12 cellular contexts compared by ENCODE assay signal in genomic region chr3:93843981-93844380, GRCh38.
DNase-seq lines count a peak whose midpoint lies in the region; ATAC-seq, FAIRE-seq and TF ChIP-seq lines count a peak whose summit lies in the region.
"Had no signal": no experiment of that assay in that cellular context is flagged by ENCODE, and none has a peak within 500 bp of the region (broad histone marks: within the 10 kb centered on the region; RNA-seq: fewer than 3 reads in every experiment).

No MANE protein-coding gene starts in this region.

- H3K4me2 ChIP-seq in endothelial cell of umbilical vein (ENCODE audit: insufficient read depth, low read length) (no peak overlapping the region), neuronal stem cell (ENCODE audit: insufficient read depth, low read length, poor library complexity, severe bottlenecking) (no peak overlapping the region)

- H3K9me3 ChIP-seq in endothelial cell of umbilical vein (replicated peaks; ENCODE audit: control insufficient read depth, insufficient read depth, low read length) (no peaks in the 10 kb centered on the region), neuronal stem cell (replicated peaks in 1 of 2; ENCODE audit: control insufficient read depth in 2 of 2, insufficient read depth in 1 of 2, low read depth in 1 of 2, low read length in 2 of 2) (no peaks in the 10 kb centered on the region)

- H3K27me3 ChIP-seq in BJ (ENCODE audit: control insufficient read depth, insufficient read depth, low read length), result no peaks in the 10 kb centered on the region
- no peaks in the 10 kb centered on the region for H3K27me3 ChIP-seq in endothelial cell of umbilical vein (ENCODE audit: control insufficient read depth in 2 of 2, insufficient read depth in 2 of 2, low read length in 2 of 2)
- H3K27me3 ChIP-seq in neuronal stem cell (ENCODE audit: control insufficient read depth in 3 of 3, insufficient read depth in 3 of 3, low read depth in 1 of 3, low read length in 3 of 3), result no peaks in the 10 kb centered on the region
- H3K27me3 ChIP-seq: heart left ventricle had no signal

- DNase-seq in BJ (ENCODE audit: low read depth) (peak; percentile 43), NCI-H226 (peak; percentile 90), endothelial cell of umbilical vein (ENCODE audit: low read depth, low spot score) (peak; percentile 25), neuronal stem cell (ENCODE audit: low spot score) (no peak), midbrain (lab: John Stamatoyannopoulos, UW) (no peak), germinal center (ENCODE audit: low spot score) (no peak)
- DNase-seq in natural killer cell treated with Interleukin-12 subunit alpha and Interleukin-12 subunit beta and Interleukin-15 and Interleukin-18, amount 100 ng/mL, for 72 hours (ENCODE audit: low spot score), result no peak
- DNase-seq: activated B cell treated with CpG ODN at 0.5 μM for 24 hours, heart left ventricle, natural killer cell had no signal

- no peak overlapping the region for H3K23ac ChIP-seq in neuronal stem cell (ENCODE audit: low read depth, low read length, poor library complexity)

- BruUV-seq in endothelial cell of umbilical vein (replicated peaks; lab: Mats Ljungman, UMichigan), result no TSS peak

- H4K20me1 ChIP-seq in endothelial cell of umbilical vein (replicated peaks; ENCODE audit: control insufficient read depth, extremely low read depth, insufficient read depth, low read length), result no peaks in the 10 kb centered on the region

- POLR2A ChIA-PET in BJ (lab: Charles Lee), result no interaction called here
- POLR2A ChIA-PET in endothelial cell of umbilical vein (lab: Charles Lee), result no interaction called here

- H2AK5ac ChIP-seq in neuronal stem cell (ENCODE audit: low read depth, low read length), result no peak overlapping the region

- no peak overlapping the region for H2BK5ac ChIP-seq in neuronal stem cell (ENCODE audit: low read length)

- no peak overlapping the region for H3K4me3 Mint-ChIP-seq in natural killer cell treated with Interleukin-12 subunit alpha and Interleukin-12 subunit beta and Interleukin-15 and Interleukin-18, amount 100 ng/mL, for 72 hours
- H3K4me3 Mint-ChIP-seq: activated B cell treated with CpG ODN at 0.5 μM for 24 hours, natural killer cell, type B pancreatic cell had no signal

- peaks cover 2% of the 10 kb centered on the region for H3K4me1 ChIP-seq in endothelial cell of umbilical vein (ENCODE audit: control insufficient read depth, extremely low read depth, insufficient read depth, low read length)
- H3K4me1 ChIP-seq in neuronal stem cell (ENCODE audit: control insufficient read depth in 2 of 2, insufficient read depth in 1 of 2, low read depth in 1 of 2, low read length in 2 of 2), result no peaks in the 10 kb centered on the region

- WGBS in neuronal stem cell (ENCODE audit: extremely low coverage in 2 of 2, insufficient read length in 2 of 2, insufficient replicate concordance in 1 of 2), 2 donors, result no CpG with 5 or more reads among the region's 5 CpGs

- H4K8ac ChIP-seq in neuronal stem cell (ENCODE audit: low read depth, low read length), result no peak overlapping the region

- H3K27ac Mint-ChIP-seq in natural killer cell treated with Interleukin-12 subunit alpha and Interleukin-12 subunit beta and Interleukin-15 and Interleukin-18, amount 100 ng/mL, for 72 hours, result no peak overlapping the region
- H3K27ac Mint-ChIP-seq: activated B cell treated with CpG ODN at 0.5 μM for 24 hours, natural killer cell, type B pancreatic cell had no signal

- no peaks in the 10 kb centered on the region for H3K27me3 Mint-ChIP-seq in natural killer cell treated with Interleukin-12 subunit alpha and Interleukin-12 subunit beta and Interleukin-15 and Interleukin-18, amount 100 ng/mL, for 72 hours
- H3K27me3 Mint-ChIP-seq: activated B cell treated with CpG ODN at 0.5 μM for 24 hours, type B pancreatic cell had no signal

- H3K9ac ChIP-seq in endothelial cell of umbilical vein (replicated peaks; ENCODE audit: extremely low read depth, insufficient read depth, low read length), result no peak overlapping the region
- no peak overlapping the region for H3K9ac ChIP-seq in neuronal stem cell (ENCODE audit: low read depth, low read length, poor library complexity)

- H3K4me3 ChIP-seq in BJ (ENCODE audit: low read depth, low read length) (no peak overlapping the region), endothelial cell of umbilical vein (replicated peaks in 1 of 3; ENCODE audit: insufficient read depth in 1 of 3, low read depth in 1 of 3, low read length in 3 of 3) (no peak overlapping the region), neuronal stem cell (ENCODE audit: low read length in 2 of 2) (no peak overlapping the region)
- H3K4me3 ChIP-seq: heart left ventricle had no signal

- no peak for ATAC-seq in natural killer cell treated with Interleukin-12 subunit alpha and Interleukin-12 subunit beta and Interleukin-15 and Interleukin-18, amount 100 ng/mL, for 72 hours
- ATAC-seq in GM18873 (IDR thresholded peaks at IDR 0.05; ENCODE audit: low FRiP score, unreplicated experiment), result no peak
- ATAC-seq: natural killer cell had no signal

- H3K27ac ChIP-seq in endothelial cell of umbilical vein (ENCODE audit: insufficient read depth, low read depth, low read length) (no peak overlapping the region), neuronal stem cell (replicated peaks; ENCODE audit: low read length) (no peak overlapping the region)
- H3K27ac ChIP-seq: heart left ventricle had no signal

- H3K9me1 ChIP-seq in endothelial cell of umbilical vein (replicated peaks; ENCODE audit: control insufficient read depth, extremely low read depth, insufficient read depth, low read length), result no peaks in the 10 kb centered on the region

- no peaks in the 10 kb centered on the region for H3K79me2 ChIP-seq in endothelial cell of umbilical vein (ENCODE audit: control insufficient read depth, insufficient read depth, low read length)

- dilution Hi-C loops in endothelial cell of umbilical vein (cut with MboI; ENCODE audit: extremely low pct_ligation_motif_present, low sequenced_read_pairs), result no loop called here

- CTCF ChIA-PET in BJ (lab: Yijun Ruan, JAX) (no interaction called here), endothelial cell of umbilical vein (lab: Charles Lee) (no interaction called here)

- H3K18ac ChIP-seq in neuronal stem cell (ENCODE audit: low read length), result no peak overlapping the region

- no peaks in the 10 kb centered on the region for H3K36me3 ChIP-seq in BJ (ENCODE audit: control insufficient read depth, insufficient read depth, low read length)
- H3K36me3 ChIP-seq in endothelial cell of umbilical vein (ENCODE audit: control insufficient read depth in 2 of 2, extremely low read depth in 1 of 2, insufficient read depth in 2 of 2, low read length in 2 of 2), result no peaks in the 10 kb centered on the region
- H3K36me3 ChIP-seq in neuronal stem cell (replicated peaks in 1 of 2; ENCODE audit: control insufficient read depth in 2 of 2, insufficient read depth in 2 of 2, low read length in 2 of 2), result no peaks in the 10 kb centered on the region
- H3K36me3 ChIP-seq: heart left ventricle had no signal

- intact Hi-C loops in endothelial cell of umbilical vein (cut with micrococcal nuclease), result no loop called here

- H3K4me1 Mint-ChIP-seq in natural killer cell treated with Interleukin-12 subunit alpha and Interleukin-12 subunit beta and Interleukin-15 and Interleukin-18, amount 100 ng/mL, for 72 hours (ENCODE audit: low read depth in 2 of 2), result no peaks in the 10 kb centered on the region
- H3K4me1 Mint-ChIP-seq: natural killer cell had no signal

- H3K9me3 Mint-ChIP-seq in natural killer cell treated with Interleukin-12 subunit alpha and Interleukin-12 subunit beta and Interleukin-15 and Interleukin-18, amount 100 ng/mL, for 72 hours, result no peaks in the 10 kb centered on the region
- H3K9me3 Mint-ChIP-seq: type B pancreatic cell had no signal

- no peak overlapping the region for H3K14ac ChIP-seq in neuronal stem cell (ENCODE audit: low read length)

- H3K36me3 Mint-ChIP-seq in natural killer cell treated with Interleukin-12 subunit alpha and Interleukin-12 subunit beta and Interleukin-15 and Interleukin-18, amount 100 ng/mL, for 72 hours, result no peaks in the 10 kb centered on the region
- H3K36me3 Mint-ChIP-seq: natural killer cell, type B pancreatic cell had no signal

- no peak overlapping the region for H3K4ac ChIP-seq in neuronal stem cell (ENCODE audit: low read length)

- H2BK12ac ChIP-seq in neuronal stem cell (ENCODE audit: low read length), result no peak overlapping the region

- FAIRE-seq in endothelial cell of umbilical vein (lab: Jason Lieb, UNC), result no peak

- H2BK15ac ChIP-seq in neuronal stem cell (ENCODE audit: low read length), result no peak overlapping the region

- no peak overlapping the region for H4K91ac ChIP-seq in neuronal stem cell (ENCODE audit: low read depth, low read length, poor library complexity)

- H2BK120ac ChIP-seq in neuronal stem cell (ENCODE audit: low read depth, low read length), result no peak overlapping the region

- no peak for TF ChIP-seq CTCF in BJ (IDR thresholded peaks at IDR 0.05; ENCODE audit: insufficient read depth, low read depth, low read length)
- no peak for TF ChIP-seq CTCF in endothelial cell of umbilical vein (IDR thresholded peaks at IDR 0.05; ENCODE audit: extremely low read depth in 1 of 2, insufficient read depth in 1 of 2, low read depth in 1 of 2, low read length in 2 of 2)

- H3K79me1 ChIP-seq in neuronal stem cell (ENCODE audit: low read depth, low read length), result no peaks in the 10 kb centered on the region

- no peak overlapping the region for H2AFZ ChIP-seq in endothelial cell of umbilical vein (ENCODE audit: low read depth, low read length)
- H2AFZ ChIP-seq in neuronal stem cell (ENCODE audit: low read length), result peak overlapping the region; percentile 40

- no peak for TF ChIP-seq POLR2A in endothelial cell of umbilical vein (IDR thresholded peaks at IDR 0.05; ENCODE audit: low read depth, low read length)

TF ChIP-seq in endothelial cell of umbilical vein, 7 proteins besides CTCF, POLR2A, EP300 and RAD21:
- TF ChIP-seq MAX (IDR thresholded peaks at IDR 0.05; ENCODE audit: insufficient read depth, insufficient read length) (no peak), GATA2 (IDR thresholded peaks at IDR 0.05; ENCODE audit: insufficient read depth, insufficient read length, low read depth, low read length) (no peak), JUN (IDR thresholded peaks at IDR 0.05; ENCODE audit: borderline replicate concordance, insufficient read depth, insufficient read length, low read depth) (peak; percentile 36), FOS (IDR thresholded peaks at IDR 0.05; ENCODE audit: borderline replicate concordance, insufficient read depth, low read length) (peak; percentile 19), MYC (IDR thresholded peaks at IDR 0.05; ENCODE audit: low read depth, low read length) (no peak)

Comparison
In these comparisons a context has a peak if more than half of its experiments do, and no peak if none do; other contexts are left out.
1. DNase-seq: peak in BJ (single experiment), NCI-H226 (single experiment) and endothelial cell of umbilical vein (single experiment); none in neuronal stem cell (single experiment), midbrain (single experiment), natural killer cell treated with Interleukin-12 subunit alpha and Interleukin-12 subunit beta and Interleukin-15 and Interleukin-18, amount 100 ng/mL, for 72 hours (single experiment) and germinal center (single experiment).